ENCODE assay signal across 8 cellular contexts in genomic region chr7:101153969-101154692, GRCh38.
DNase-seq lines count a peak whose midpoint lies in the region; ATAC-seq and TF ChIP-seq lines count a peak whose summit lies in the region.

Gene AP1S1, plus strand, starts transcription at chr7:101154476. Its CDS starts 39 bp downstream, at chr7:101154515.

- no peak for TF ChIP-seq CTCF in coronary artery (IDR thresholded peaks at IDR 0.05)

- H3K4me3 ChIP-seq in coronary artery, result peak within 1 kb of the TSS; percentile 91

- DNase-seq in AG20443 (ENCODE audit: low spot score) (peak; percentile 99), GM19240 (ENCODE audit: insufficient read length, low spot score) (peak; percentile 98), NCI-H526 treated with DMSO at 0.1 percent for 48 hours (lab: John Stamatoyannopoulos, UW) (peak; percentile 92), coronary artery (ENCODE audit: low spot score) (peak; percentile 90), left kidney (ENCODE audit: low read depth, low spot score) (peak; percentile 99)
- peak; percentile 92 for DNase-seq in activated CD4-positive, alpha-beta T cell treated with anti-CD3 and anti-CD28 coated beads, Interleukin-2, amount 50 U/mL, for 1 hour
- DNase-seq in stimulated activated CD4-positive, alpha-beta T cell treated with anti-CD3 and anti-CD28 coated beads, Interleukin-1b, Interleukin-23, amount 100 ng/mL, for 48 hours, result peak; percentile 92

- no peak within 1 kb of the TSS for H3K27ac ChIP-seq in coronary artery

- peak; percentile 68 for ATAC-seq in HG03460 (IDR thresholded peaks at IDR 0.05; ENCODE audit: unreplicated experiment)
